Comparison of ENCODE assay signal across 15 cellular contexts in the genomic region with DNA sequence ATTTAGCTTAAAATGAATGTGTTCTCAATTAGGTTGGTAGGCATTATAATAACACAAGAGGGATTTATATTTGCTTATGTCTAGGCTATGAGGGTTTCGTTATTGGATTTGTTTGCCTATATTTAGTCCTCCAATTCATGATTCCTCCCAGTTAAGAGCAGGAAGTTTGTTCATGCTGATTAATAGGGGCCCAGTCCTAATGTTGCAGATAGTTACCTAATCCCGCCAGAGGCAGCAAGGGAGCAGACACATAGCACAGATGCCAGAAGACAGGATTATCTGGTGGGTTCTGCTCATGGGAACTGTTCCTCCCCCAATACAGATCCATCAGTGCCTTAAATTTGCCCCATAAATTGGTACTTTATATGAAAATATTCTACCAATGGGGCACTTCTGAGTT.
DNase-seq lines count a peak whose midpoint lies in the region; ATAC-seq, FAIRE-seq and TF ChIP-seq lines count a peak whose summit lies in the region.
"Had no signal": no experiment of that assay in that cellular context is flagged by ENCODE, and none has a peak within 500 bp of the region (broad histone marks: within the 10 kb centered on the region; RNA-seq: fewer than 3 reads in every experiment).

No MANE protein-coding gene starts in this region.

- H4K20me1 ChIP-seq in SK-N-SH (ENCODE audit: insufficient read depth), result no peaks in the 10 kb centered on the region

- POLR2A ChIA-PET in SK-N-SH (lab: Yijun Ruan, JAX), result no interaction called here

- no peaks in the 10 kb centered on the region for H3K36me3 ChIP-seq in SK-N-SH (replicated peaks in 1 of 2; ENCODE audit: control insufficient read depth in 1 of 2, insufficient read depth in 2 of 2, low read length in 1 of 2)
- H3K36me3 ChIP-seq in bronchial epithelial cell (ENCODE audit: control insufficient read depth, insufficient read depth, low read length), result no peaks in the 10 kb centered on the region
- H3K36me3 ChIP-seq: BE2C had no signal

- peaks cover 0 to 3% of the 10 kb centered on the region in 2 experiments; a peak in 2 of 4 replicates for H3K4me1 ChIP-seq in SK-N-SH (ENCODE audit: control insufficient read depth in 1 of 2, insufficient read depth in 2 of 2, low read depth in 1 of 2, low read length in 1 of 2)

- H2AFZ ChIP-seq in SK-N-SH (ENCODE audit: low read depth), result no peak overlapping the region

- CTCF ChIA-PET in SK-N-SH (lab: Yijun Ruan, JAX), result interaction anchor here (1.5 kb wide), 1 partner anchor 100 kb away, joined by 4 read pairs; a partner anchor contains a TSS

- H3K4me2 ChIP-seq in SK-N-SH, result no peak overlapping the region

- H3K9ac ChIP-seq in SK-N-SH, result no peak overlapping the region

- H3K4me3 ChIP-seq in SK-N-SH (ENCODE audit: low read depth in 2 of 2, low read length in 1 of 2), result no peak overlapping the region
- H3K4me3 ChIP-seq in bronchial epithelial cell (ENCODE audit: low read depth, low read length), result no peak overlapping the region
- H3K4me3 ChIP-seq: SK-N-MC had no signal

- no peaks in the 10 kb centered on the region for H3K9me3 ChIP-seq in SK-N-SH
- H3K9me3 ChIP-seq: BE2C had no signal

- H3K27me3 ChIP-seq in SK-N-SH (ENCODE audit: insufficient read depth) (no peaks in the 10 kb centered on the region), bronchial epithelial cell (ENCODE audit: control insufficient read depth, insufficient read depth, low read length) (no peaks in the 10 kb centered on the region)
- H3K27me3 ChIP-seq: BE2C had no signal

- no peaks in the 10 kb centered on the region for H3K9me2 ChIP-seq in SK-N-SH

- TF ChIP-seq CTCF in SK-N-SH (IDR thresholded peaks at IDR 0.05) (no peak), bronchial epithelial cell (IDR thresholded peaks at IDR 0.05; ENCODE audit: insufficient read depth, low read length, severe bottlenecking) (no peak), GM10266 (IDR thresholded peaks at IDR 0.05; ENCODE audit: control insufficient read depth, insufficient read depth, low read depth, missing control alignments) (no peak)

- peak; percentile 2 for DNase-seq in SK-N-SH
- DNase-seq in NCI-H774 (lab: John Stamatoyannopoulos, UW), result peak; percentile 51
- peak; percentile 42 for DNase-seq in bronchial epithelial cell (ENCODE audit: low read depth)
- no peak for DNase-seq in HK-2 (ENCODE audit: unreplicated experiment)
- no peak for DNase-seq in GM10266 (ENCODE audit: extremely low spot score)
- DNase-seq: DMS79 treated with DMSO at 0.1 percent for 48 hours; H9; NK-92 treated with Interleukin-12 subunit alpha and Interleukin-12 subunit beta, amount 100 ng/mL, for 24 hours had no signal

- 82% methylated on average over 2 of the region's 2 CpGs for WGBS in SK-N-SH (ENCODE audit: low lambda C conversion rate)

- no peaks in the 10 kb centered on the region for H3K79me2 ChIP-seq in SK-N-SH (ENCODE audit: insufficient read depth)

- no peak overlapping the region for H3K27ac ChIP-seq in SK-N-SH (ENCODE audit: low read depth in 2 of 2, low read length in 1 of 2)
- H3K27ac ChIP-seq: 22Rv1, HL-60, SK-N-MC had no signal

- ATAC-seq in SK-N-SH treated with all-trans-retinoic acid at 6 μM for 48 hours, result no peak
- ATAC-seq in GM18909 (IDR thresholded peaks at IDR 0.05; ENCODE audit: poor library complexity, unreplicated experiment), result no peak
- ATAC-seq in HG02981 (IDR thresholded peaks at IDR 0.05; ENCODE audit: unreplicated experiment), result no peak

- no peak for TF ChIP-seq EP300 in SK-N-SH (IDR thresholded peaks at IDR 0.05; ENCODE audit: borderline replicate concordance in 1 of 2, low read depth in 1 of 2, low read length in 1 of 2)

- FAIRE-seq in bronchial epithelial cell (lab: Jason Lieb, UNC), result no peak

- H3F3A ChIP-seq in SK-N-SH (replicated peaks; ENCODE audit: insufficient read depth), result no peaks in the 10 kb centered on the region

- TF ChIP-seq RAD21 in SK-N-SH (IDR thresholded peaks at IDR 0.05; ENCODE audit: low read length), result no peak

TF ChIP-seq in SK-N-SH, 30 proteins besides CTCF, POLR2A, EP300 and RAD21:
- TF ChIP-seq, protein P1, sequence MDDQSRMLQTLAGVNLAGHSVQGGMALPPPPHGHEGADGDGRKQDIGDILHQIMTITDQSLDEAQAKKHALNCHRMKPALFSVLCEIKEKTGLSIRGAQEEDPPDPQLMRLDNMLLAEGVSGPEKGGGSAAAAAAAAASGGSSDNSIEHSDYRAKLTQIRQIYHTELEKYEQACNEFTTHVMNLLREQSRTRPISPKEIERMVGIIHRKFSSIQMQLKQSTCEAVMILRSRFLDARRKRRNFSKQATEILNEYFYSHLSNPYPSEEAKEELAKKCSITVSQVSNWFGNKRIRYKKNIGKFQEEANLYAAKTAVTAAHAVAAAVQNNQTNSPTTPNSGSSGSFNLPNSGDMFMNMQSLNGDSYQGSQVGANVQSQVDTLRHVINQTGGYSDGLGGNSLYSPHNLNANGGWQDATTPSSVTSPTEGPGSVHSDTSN (IDR thresholded peaks at IDR 0.05), result no peak

TF ChIP-seq in SK-N-SH treated with all-trans-retinoic acid at 6 μM for 48 hours, 23 proteins besides CTCF, POLR2A, EP300 and RAD21:
- TF ChIP-seq ZC3H10 (CRISPR knock-in tag; IDR thresholded peaks at IDR 0.05) (no peak), ARNTL (CRISPR knock-in tag; IDR thresholded peaks at IDR 0.05; ENCODE audit: borderline replicate concordance, low read depth) (no peak), ZFP30 (CRISPR knock-in tag; IDR thresholded peaks at IDR 0.05) (no peak), RARB (CRISPR knock-in tag; IDR thresholded peaks at IDR 0.05) (no peak), TCF4 (CRISPR knock-in tag; IDR thresholded peaks at IDR 0.05; ENCODE audit: borderline replicate concordance) (no peak), CSDC2 (CRISPR knock-in tag; IDR thresholded peaks at IDR 0.05) (no peak), ZFP3 (CRISPR knock-in tag; IDR thresholded peaks at IDR 0.05) (no peak), ZNF8 (CRISPR knock-in tag; IDR thresholded peaks at IDR 0.05) (no peak), ESRRG (CRISPR knock-in tag; IDR thresholded peaks at IDR 0.05) (no peak), GLIS3 (CRISPR knock-in tag; IDR thresholded peaks at IDR 0.05) (no peak), PPARA (CRISPR knock-in tag; IDR thresholded peaks at IDR 0.05; ENCODE audit: borderline replicate concordance) (no peak)
- TF ChIP-seq, protein P2, sequence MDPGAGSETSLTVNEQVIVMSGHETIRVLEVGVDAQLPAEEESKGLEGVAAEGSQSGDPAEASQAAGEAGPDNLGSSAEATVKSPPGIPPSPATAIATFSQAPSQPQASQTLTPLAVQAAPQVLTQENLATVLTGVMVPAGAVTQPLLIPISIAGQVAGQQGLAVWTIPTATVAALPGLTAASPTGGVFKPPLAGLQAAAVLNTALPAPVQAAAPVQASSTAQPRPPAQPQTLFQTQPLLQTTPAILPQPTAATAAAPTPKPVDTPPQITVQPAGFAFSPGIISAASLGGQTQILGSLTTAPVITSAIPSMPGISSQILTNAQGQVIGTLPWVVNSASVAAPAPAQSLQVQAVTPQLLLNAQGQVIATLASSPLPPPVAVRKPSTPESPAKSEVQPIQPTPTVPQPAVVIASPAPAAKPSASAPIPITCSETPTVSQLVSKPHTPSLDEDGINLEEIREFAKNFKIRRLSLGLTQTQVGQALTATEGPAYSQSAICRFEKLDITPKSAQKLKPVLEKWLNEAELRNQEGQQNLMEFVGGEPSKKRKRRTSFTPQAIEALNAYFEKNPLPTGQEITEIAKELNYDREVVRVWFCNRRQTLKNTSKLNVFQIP (CRISPR knock-in tag; IDR thresholded peaks at IDR 0.05; ENCODE audit: borderline replicate concordance, low read depth), result no peak
- TF ChIP-seq, protein P3, sequence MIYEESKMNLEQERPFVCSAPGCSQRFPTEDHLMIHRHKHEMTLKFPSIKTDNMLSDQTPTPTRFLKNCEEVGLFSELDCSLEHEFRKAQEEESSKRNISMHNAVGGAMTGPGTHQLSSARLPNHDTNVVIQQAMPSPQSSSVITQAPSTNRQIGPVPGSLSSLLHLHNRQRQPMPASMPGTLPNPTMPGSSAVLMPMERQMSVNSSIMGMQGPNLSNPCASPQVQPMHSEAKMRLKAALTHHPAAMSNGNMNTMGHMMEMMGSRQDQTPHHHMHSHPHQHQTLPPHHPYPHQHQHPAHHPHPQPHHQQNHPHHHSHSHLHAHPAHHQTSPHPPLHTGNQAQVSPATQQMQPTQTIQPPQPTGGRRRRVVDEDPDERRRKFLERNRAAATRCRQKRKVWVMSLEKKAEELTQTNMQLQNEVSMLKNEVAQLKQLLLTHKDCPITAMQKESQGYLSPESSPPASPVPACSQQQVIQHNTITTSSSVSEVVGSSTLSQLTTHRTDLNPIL (CRISPR knock-in tag; IDR thresholded peaks at IDR 0.05; ENCODE audit: low read depth), result no peak

Comparison
In these comparisons a context has a peak if more than half of its experiments do, and no peak if none do; other contexts are left out.
1. DNase-seq: peak in SK-N-SH (single experiment), NCI-H774 (single experiment) and bronchial epithelial cell (single experiment); none in HK-2 (single experiment) and GM10266 (single experiment).